ENCODE assay signal across 31 cellular contexts in the genomic region with DNA sequence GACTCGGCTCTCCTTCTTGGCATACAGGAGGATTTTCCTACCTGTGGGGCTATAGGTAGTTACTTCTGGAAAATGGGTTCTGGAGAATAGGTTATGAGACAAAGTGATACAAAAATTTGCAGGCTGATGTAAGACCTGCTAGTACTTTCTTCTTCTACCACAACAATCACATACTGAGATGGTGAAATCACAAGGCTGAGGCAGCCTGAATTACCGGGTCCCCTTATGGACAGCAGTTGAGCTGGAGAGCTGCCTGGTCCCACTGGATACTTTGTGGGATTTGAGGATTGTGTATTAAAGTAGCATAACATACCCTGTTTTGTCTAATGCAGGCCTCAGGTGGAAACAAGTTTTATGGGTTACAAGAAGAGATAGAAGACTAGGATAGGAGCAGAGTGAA.
DNase-seq lines count a peak whose midpoint lies in the region; TF ChIP-seq lines count a peak whose summit lies in the region.
"Had no signal": no experiment of that assay in that cellular context is flagged by ENCODE, and none has a peak within 500 bp of the region (broad histone marks: within the 10 kb centered on the region; RNA-seq: fewer than 3 reads in every experiment).

No MANE protein-coding gene starts in this region.

- no peak overlapping the region for H3K4me2 ChIP-seq in osteoblast (ENCODE audit: insufficient read depth, low read length)
- no peak overlapping the region for H3K4me2 ChIP-seq in trophoblast cell (ENCODE audit: low read length)
- H3K4me2 ChIP-seq: A549; BLaER1 treated with 17β-estradiol and CSF1 and Interleukin-3, amounts not matched to agents 10 nM and 100 nM; GM23338 had no signal

- H3K9me3 ChIP-seq in adipocyte (ENCODE audit: control insufficient read depth, low read length) (no peaks in the 10 kb centered on the region), osteoblast (ENCODE audit: low read depth, low read length) (no peaks in the 10 kb centered on the region), trophoblast cell (ENCODE audit: insufficient read depth, low read depth, low read length) (no peaks in the 10 kb centered on the region)
- H3K9me3 ChIP-seq: A549, esophagus squamous epithelium, upper lobe of right lung had no signal

- intact Hi-C loops in Calu3 (cut with micrococcal nuclease; ENCODE audit: unreplicated experiment), result no loop called here

- BruUV-seq in Calu3 (replicated peaks; lab: Mats Ljungman, UMichigan), result no TSS peak

- no peaks in the 10 kb centered on the region for H3K9me3 Mint-ChIP-seq in Calu3 (ENCODE audit: low read depth, unreplicated experiment)
- H3K9me3 Mint-ChIP-seq in HFFc6, result peaks cover 3% of the 10 kb centered on the region; the same call in 1 of the 2 replicates
- H3K9me3 Mint-ChIP-seq: GM23338; stimulated activated naive B cell treated with anti-CD40 and anti-IgM and Interleukin-4, amounts not matched to agents 10 μg/mL and 1 μg/mL and 100 μg/mL, for 72 hours had no signal

- H3K4me1 Mint-ChIP-seq in Calu3 (ENCODE audit: low read depth, unreplicated experiment) (no peaks in the 10 kb centered on the region), HFFc6 (ENCODE audit: low read depth) (peaks cover 6% of the 10 kb centered on the region; the same call in 1 of the 2 replicates)
- H3K4me1 Mint-ChIP-seq: immature natural killer cell; nephron progenitor cell; stimulated activated naive B cell treated with anti-CD40 and anti-IgM and Interleukin-4, amounts not matched to agents 10 μg/mL and 1 μg/mL and 100 μg/mL, for 72 hours had no signal

- H2AK5ac ChIP-seq in trophoblast cell (ENCODE audit: low read length), result no peak overlapping the region

- H2BK120ac ChIP-seq in trophoblast cell (ENCODE audit: insufficient read depth, low read length, poor library complexity), result no peak overlapping the region

- no peak overlapping the region for H4K12ac ChIP-seq in trophoblast cell (ENCODE audit: low read depth, low read length)

- no peak overlapping the region for H3K23ac ChIP-seq in trophoblast cell (ENCODE audit: low read length)

- no peak overlapping the region for H3K18ac ChIP-seq in trophoblast cell (ENCODE audit: low read length)

- H3K4me3 Mint-ChIP-seq in Calu3 (ENCODE audit: low read depth, unreplicated experiment) (no peak overlapping the region), HFFc6 (no peak overlapping the region)
- H3K4me3 Mint-ChIP-seq: activated naive CD8-positive, alpha-beta T cell; GM23338; immature natural killer cell; nephron progenitor cell; stimulated activated naive B cell treated with anti-CD40 and anti-IgM and Interleukin-4, amounts not matched to agents 10 μg/mL and 1 μg/mL and 100 μg/mL, for 72 hours had no signal

- H2AFZ ChIP-seq in osteoblast (ENCODE audit: low read length) (no peak overlapping the region), trophoblast cell (ENCODE audit: insufficient read depth, low read length, poor library complexity) (no peak overlapping the region)
- H2AFZ ChIP-seq: GM23338 had no signal

- H4K91ac ChIP-seq in trophoblast cell (ENCODE audit: low read depth, low read length), result no peak overlapping the region

- H3K14ac ChIP-seq in trophoblast cell (ENCODE audit: low read length), result no peak overlapping the region

- no CpG with 5 or more reads among the region's 2 CpGs for WGBS in trophoblast cell (ENCODE audit: extremely low coverage, insufficient coverage, insufficient read length)

- no peak overlapping the region for H2BK5ac ChIP-seq in trophoblast cell (ENCODE audit: low read depth, low read length, poor library complexity)

- H3K4ac ChIP-seq in trophoblast cell (ENCODE audit: low read depth, low read length), result no peak overlapping the region

- H3K79me1 ChIP-seq in trophoblast cell (ENCODE audit: low read length), result no peaks in the 10 kb centered on the region

- no peaks in the 10 kb centered on the region for H4K20me1 ChIP-seq in osteoblast (ENCODE audit: insufficient read depth, low read length)
- H4K20me1 ChIP-seq: BLaER1 treated with 17β-estradiol and CSF1 and Interleukin-3, amounts not matched to agents 10 nM and 100 nM had no signal

- peak; percentile 19 for DNase-seq in AG09319 (ENCODE audit: extremely low read depth, low read depth)
- DNase-seq in adipocyte (ENCODE audit: low read depth), result peak; percentile 58
- DNase-seq in fibroblast of gingiva (ENCODE audit: low read depth), result peak; percentile 14
- peak; percentile 32 for DNase-seq in osteoblast (ENCODE audit: insufficient read length, low spot score, missing footprints)
- no peak for DNase-seq in Calu3
- no peak for DNase-seq in NOMO-1 treated with DMSO at 0.1 percent for 48 hours (lab: John Stamatoyannopoulos, UW; ENCODE audit: unreplicated experiment)
- DNase-seq in HFFc6, result no peak
- no peak for DNase-seq in trophoblast cell
- DNase-seq: activated CD4-positive, alpha-beta T cell treated with anti-CD3 and anti-CD28 coated beads for 48 hours; activated effector memory CD4-positive, alpha-beta T cell treated with Interleukin-2 at 50 U/mL for 16 hours; activated T-cell treated with anti-CD3 and anti-CD28 coated beads, Interleukin-2, amount 50 U/mL, for 1 hour; aorta; DMS53; esophagus squamous epithelium; immature natural killer cell; left colon; mammary epithelial cell; NCI-H1092; NCI-H1694 treated with DMSO at 0.1 percent for 48 hours; NCI-H446 treated with DMSO at 0.1 percent for 48 hours; nephron progenitor cell; stimulated activated naive B cell treated with anti-CD40 and anti-IgM and Interleukin-4, amounts not matched to agents 10 μg/mL and 1 μg/mL and 100 μg/mL, for 72 hours; substantia nigra; upper lobe of right lung had no signal

- H3K36me3 ChIP-seq in adipocyte (ENCODE audit: control insufficient read depth, insufficient read depth, low read length, severe bottlenecking) (no peaks in the 10 kb centered on the region), osteoblast (ENCODE audit: insufficient read depth, low read length) (no peaks in the 10 kb centered on the region), trophoblast cell (ENCODE audit: control insufficient read depth in 1 of 2, insufficient read depth in 2 of 2, low read length in 2 of 2) (no peaks in the 10 kb centered on the region)
- H3K36me3 ChIP-seq: esophagus squamous epithelium, upper lobe of right lung had no signal

- H4K8ac ChIP-seq in trophoblast cell (ENCODE audit: low read depth, low read length), result no peak overlapping the region

- H3K27ac Mint-ChIP-seq in Calu3 (ENCODE audit: unreplicated experiment) (no peak overlapping the region), HFFc6 (no peak overlapping the region)
- H3K27ac Mint-ChIP-seq: activated naive CD8-positive, alpha-beta T cell; GM23338; immature natural killer cell; nephron progenitor cell; stimulated activated naive B cell treated with anti-CD40 and anti-IgM and Interleukin-4, amounts not matched to agents 10 μg/mL and 1 μg/mL and 100 μg/mL, for 72 hours had no signal

- CTCF ChIA-PET in Calu3 (lab: Charles Lee), result no interaction called here

- H3K9ac ChIP-seq in adipocyte (ENCODE audit: low read length) (no peak overlapping the region), trophoblast cell (ENCODE audit: low read length) (no peak overlapping the region)
- H3K9ac ChIP-seq: BLaER1 treated with 17β-estradiol and CSF1 and Interleukin-3, amounts not matched to agents 10 nM and 100 nM had no signal

- H3K4me1 ChIP-seq in adipocyte (ENCODE audit: control insufficient read depth, insufficient read depth, low read length), result peaks cover 8% of the 10 kb centered on the region
- H3K4me1 ChIP-seq in osteoblast (ENCODE audit: insufficient read depth, low read length), result no peaks in the 10 kb centered on the region
- no peaks in the 10 kb centered on the region for H3K4me1 ChIP-seq in trophoblast cell (ENCODE audit: control insufficient read depth in 1 of 2, insufficient read depth in 2 of 2, low read length in 2 of 2)
- H3K4me1 ChIP-seq: A549; BLaER1 treated with 17β-estradiol and CSF1 and Interleukin-3, amounts not matched to agents 10 nM and 100 nM; esophagus squamous epithelium; upper lobe of right lung had no signal

- TF ChIP-seq CTCF in AG09319 (IDR thresholded peaks at IDR 0.05; ENCODE audit: low read depth, low read length) (no peak), osteoblast (IDR thresholded peaks at IDR 0.05; ENCODE audit: extremely low read depth, low read depth, low read length) (no peak), Calu3 (IDR thresholded peaks at IDR 0.05; ENCODE audit: unreplicated experiment) (no peak), HFFc6 (IDR thresholded peaks at IDR 0.05) (no peak)

- H3K27ac ChIP-seq in osteoblast (ENCODE audit: low read depth, low read length) (no peak overlapping the region), trophoblast cell (ENCODE audit: low read depth, low read length) (no peak overlapping the region)
- H3K27ac ChIP-seq: A549; BLaER1 treated with 17β-estradiol and CSF1 and Interleukin-3, amounts not matched to agents 10 nM and 100 nM; esophagus squamous epithelium; RWPE1; skin epidermis; upper lobe of right lung had no signal

- H2BK12ac ChIP-seq in trophoblast cell (ENCODE audit: low read length), result no peak overlapping the region

- no peaks in the 10 kb centered on the region for H3K79me2 ChIP-seq in osteoblast (ENCODE audit: insufficient read depth, low read length)
- H3K79me2 ChIP-seq in trophoblast cell (ENCODE audit: control insufficient read depth, insufficient read depth, low read length, poor library complexity), result no peaks in the 10 kb centered on the region

- H3K27me3 ChIP-seq in adipocyte (replicated peaks; ENCODE audit: control insufficient read depth, insufficient read depth, low read length), result no peaks in the 10 kb centered on the region
- H3K27me3 ChIP-seq in osteoblast (ENCODE audit: insufficient read depth, low read length), result no peaks in the 10 kb centered on the region
- H3K27me3 ChIP-seq in trophoblast cell (ENCODE audit: insufficient read depth, low read length), result no peaks in the 10 kb centered on the region
- H3K27me3 ChIP-seq: BLaER1 treated with 17β-estradiol and CSF1 and Interleukin-3, amounts not matched to agents 10 nM and 100 nM; upper lobe of right lung had no signal

- no peaks in the 10 kb centered on the region for H3K36me3 Mint-ChIP-seq in Calu3 (ENCODE audit: insufficient read depth, unreplicated experiment)
- H3K36me3 Mint-ChIP-seq in HFFc6 (ENCODE audit: low read depth), result no peaks in the 10 kb centered on the region; the same call in 1 of the 2 replicates
- H3K36me3 Mint-ChIP-seq: activated naive CD8-positive, alpha-beta T cell; immature natural killer cell; stimulated activated naive B cell treated with anti-CD40 and anti-IgM and Interleukin-4, amounts not matched to agents 10 μg/mL and 1 μg/mL and 100 μg/mL, for 72 hours had no signal

- H3K4me3 ChIP-seq in adipocyte (ENCODE audit: low read length) (no peak overlapping the region), osteoblast (ENCODE audit: insufficient read depth, low read length) (no peak overlapping the region), trophoblast cell (ENCODE audit: low read depth, low read length) (no peak overlapping the region)
- H3K4me3 ChIP-seq: A549; BLaER1 treated with 17β-estradiol and CSF1 and Interleukin-3, amounts not matched to agents 10 nM and 100 nM; esophagus squamous epithelium; GM23338; K562; skin epidermis; upper lobe of right lung had no signal

- H3K27me3 Mint-ChIP-seq in Calu3 (ENCODE audit: unreplicated experiment), result no peaks in the 10 kb centered on the region
- peaks cover 3% of the 10 kb centered on the region; the same call in 1 of the 2 replicates for H3K27me3 Mint-ChIP-seq in HFFc6 (ENCODE audit: insufficient read depth)

Comparison
In these comparisons a context has a peak if more than half of its experiments do, and no peak if none do; other contexts are left out.
1. DNase-seq: peak in AG09319 (single experiment), adipocyte (single experiment), fibroblast of gingiva (single experiment) and osteoblast (single experiment); none in Calu3 (single experiment), NOMO-1 treated with DMSO at 0.1 percent for 48 hours (single experiment), HFFc6 (single experiment) and trophoblast cell (0 of 2).